Comparison of ENCODE assay signal across 27 cellular contexts in genomic region chr9:112339886-112340285, GRCh38. TPM values are rescaled to one million over a fixed set of nuclear protein-coding genes. Genes with fewer than 3 reads are reported as not detected.
DNase-seq lines count a peak whose midpoint lies in the region; ATAC-seq, FAIRE-seq and TF ChIP-seq lines count a peak whose summit lies in the region.
"Had no signal": no experiment of that assay in that cellular context is flagged by ENCODE, and none has a peak within 500 bp of the region (broad histone marks: within the 10 kb centered on the region; RNA-seq: fewer than 3 reads in every experiment).

No MANE protein-coding gene starts in this region.

- CTCF ChIA-PET in A549 (lab: Yijun Ruan, JAX): interaction anchor here (0.7 to 9.6 kb wide), 2 partner anchors 20 to 241 kb away, joined by 3 to 42 read pairs; no protein-coding TSS in a partner anchor

- 93% methylated on average over 3 of the region's 3 CpGs for WGBS in A549 (ENCODE audit: missing lambda C conversion rate)

- ATAC-seq in A549: no peak
- ATAC-seq: CD8-positive, alpha-beta T cell had no signal

- no peaks in the 10 kb centered on the region for H3K9me3 ChIP-seq in A549
- H3K9me3 ChIP-seq: BE2C, BLaER1, Caco-2 had no signal

- no peak for TF ChIP-seq CTCF in A549 (IDR thresholded peaks at IDR 0.05)

- no peak for DNase-seq in A549 (ENCODE audit: low read depth in 1 of 2, low spot score in 1 of 2)
- DNase-seq in D341Med (ENCODE audit: low spot score): no peak
- DNase-seq: 8988T; ACHN; AML-193; BE2C; C1 segment of cervical spinal cord; Caco-2; Calu3; CD4-positive, alpha-beta memory T cell; CD4-positive, alpha-beta T cell; CD4-positive, CD25-positive, alpha-beta regulatory T cell; CD8-positive, alpha-beta memory T cell; CD8-positive, alpha-beta T cell; COR-L47; DMS 273 treated with DMSO at 0.1 percent for 48 hours; DMS153; DMS53; DMS79; DMS79 treated with DMSO at 0.1 percent for 48 hours; DND-41; EL had no signal

- peaks cover 52% of the 10 kb centered on the region for H3K4me1 ChIP-seq in A549
- H3K4me1 ChIP-seq: BE2C, BLaER1 had no signal

- no peak for FAIRE-seq in A549 (lab: Jason Lieb, UNC)
- FAIRE-seq: A204.1, D721Med had no signal

- no peak for TF ChIP-seq EP300 in A549 (IDR thresholded peaks at IDR 0.05)

- POLR2A ChIA-PET in A549 (lab: Yijun Ruan, JAX): no interaction called here

- TF ChIP-seq POLR2A in A549 (IDR thresholded peaks at IDR 0.05; ENCODE audit: low read length): no peak

- H3K4me3 ChIP-seq in A549: no peak overlapping the region
- H3K4me3 ChIP-seq: BLaER1; BLaER1 treated with 17β-estradiol and CSF1 and Interleukin-3, amounts not matched to agents 10 nM and 100 nM had no signal

- TF ChIP-seq RAD21 in A549 (conservative IDR thresholded peaks at IDR 0.05 in 1 of 2, IDR thresholded peaks at IDR 0.05 in 1 of 2): no peak

- H3K4me2 ChIP-seq in A549: no peak overlapping the region
- H3K4me2 ChIP-seq: BLaER1; BLaER1 treated with 17β-estradiol and CSF1 and Interleukin-3, amounts not matched to agents 10 nM and 100 nM had no signal

- peak overlapping the region; percentile 78 to 82; a peak in 4 of 6 replicates for H3K27ac ChIP-seq in A549
- H3K27ac ChIP-seq: BLaER1; BLaER1 treated with 17β-estradiol and CSF1 and Interleukin-3, amounts not matched to agents 10 nM and 100 nM; C4-2B had no signal

TF ChIP-seq in A549, 52 proteins besides CTCF, POLR2A, EP300 and RAD21:
- no peak for TF ChIP-seq ZC3H11A (IDR thresholded peaks at IDR 0.05)
- TF ChIP-seq NPAS2 (CRISPR knock-in tag; IDR thresholded peaks at IDR 0.05; ENCODE audit: borderline replicate concordance): no peak
- no peak for TF ChIP-seq CBX8 (IDR thresholded peaks at IDR 0.05)
- TF ChIP-seq ZSCAN20 (CRISPR knock-in tag; IDR thresholded peaks at IDR 0.05): no peak

RNA-seq across cellular contexts. Expression of gene PTBP3, which starts 6.5 kb away (rescaled TPM):
- polyA plus RNA-seq in A549 (2011; rRNA removed) (105 and 127 TPM in 2 replicates), A549 (2017; fragmentation: RNase III; extraction: RNeasy Plus Mini Kit Qiagen cat#74134 plus additional on column Dnase treatment) (40.0 to 55.7 TPM (median 49.9 TPM) in 3 replicates)
- 15.0 and 23.1 TPM in 2 replicates for polyA plus RNA-seq in A549 (2012; cell fraction: cytosol; rRNA removed)
- polyA plus RNA-seq in A549 (2012; cell fraction: nucleus; rRNA removed): 19.0 and 21.9 TPM in 2 replicates
- 210 and 235 TPM in 2 replicates for polyA minus RNA-seq in A549 (2011; rRNA and poly(A)+ RNA removed)

RNA-seq across cellular contexts. Expression of gene HSDL2, which starts 40.0 kb away (rescaled TPM):
- 45.3 and 47.7 TPM in 2 replicates for polyA plus RNA-seq in A549 (2011; rRNA removed)
- polyA plus RNA-seq in A549 (2012; cell fraction: cytosol; rRNA removed): 12.1 and 13.3 TPM in 2 replicates
- 4.7 and 5.3 TPM in 2 replicates for polyA plus RNA-seq in A549 (2012; cell fraction: nucleus; rRNA removed)
- polyA plus RNA-seq in A549 (2017; fragmentation: RNase III; extraction: RNeasy Plus Mini Kit Qiagen cat#74134 plus additional on column Dnase treatment): 43.1 to 47.6 TPM (median 47.4 TPM) in 3 replicates
- polyA minus RNA-seq in A549 (2011; rRNA and poly(A)+ RNA removed): 26.5 and 28.9 TPM in 2 replicates
